ENCODE assay signal across 8 cellular contexts in the genomic region with DNA sequence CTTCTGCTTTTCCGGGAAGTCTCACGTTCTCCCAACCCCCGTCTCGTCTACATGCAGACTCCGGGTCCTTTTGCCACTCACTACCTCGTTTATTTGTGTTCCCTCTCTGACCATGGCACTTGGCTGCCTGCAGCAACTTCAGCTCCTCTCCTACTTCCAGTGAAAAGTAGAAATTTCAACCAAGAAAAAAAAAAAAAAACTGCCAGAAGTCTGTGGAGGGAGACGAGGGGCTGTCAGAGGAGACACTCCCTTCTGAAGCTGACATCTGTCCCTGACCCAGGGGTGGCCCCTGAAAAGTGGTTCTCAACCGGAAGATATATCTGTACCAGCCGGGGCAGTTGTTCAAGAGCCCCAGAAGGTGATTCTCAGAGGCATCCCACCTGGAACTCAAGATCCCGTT. TPM values are rescaled to one million over a fixed set of nuclear protein-coding genes. Genes with fewer than 3 reads are reported as not detected.
DNase-seq lines count a peak whose midpoint lies in the region; ATAC-seq and TF ChIP-seq lines count a peak whose summit lies in the region.

No MANE protein-coding gene starts in this region.

- H3K27ac ChIP-seq in PC-3 (ENCODE audit: low read length) (no peak overlapping the region), smooth muscle cell (ENCODE audit: low read depth) (no peak overlapping the region)

- H3K4me2 ChIP-seq in PC-3 (ENCODE audit: low read length), result peak overlapping the region; percentile 76
- H3K4me2 ChIP-seq in smooth muscle cell, result no peak overlapping the region

- peak overlapping the region; percentile 63 for H2AFZ ChIP-seq in PC-3 (ENCODE audit: low read length)
- no peak overlapping the region for H2AFZ ChIP-seq in smooth muscle cell (ENCODE audit: low read depth)

- BruUV-seq in PC-3 (replicated peaks; lab: Mats Ljungman, UMichigan), result no TSS peak

- H3K4me3 ChIP-seq in PC-3 (ENCODE audit: low read length) (peak overlapping the region; percentile 60), smooth muscle cell (peak overlapping the region; percentile 69)

- no peak overlapping the region for H3K27ac Mint-ChIP-seq in activated CD8-positive, alpha-beta memory T cell treated with anti-CD3 and anti-CD28 coated beads, Interleukin-2, amount 10 ng/mL, durations not matched to agents 7 days and 5 days
- H3K27ac Mint-ChIP-seq in glutamatergic neuron (ENCODE audit: unreplicated experiment), result no peak overlapping the region

- peak overlapping the region; percentile 26 for H3K4me3 Mint-ChIP-seq in activated CD8-positive, alpha-beta memory T cell treated with anti-CD3 and anti-CD28 coated beads, Interleukin-2, amount 10 ng/mL, durations not matched to agents 7 days and 5 days
- H3K4me3 Mint-ChIP-seq in glutamatergic neuron (ENCODE audit: unreplicated experiment), result peak overlapping the region; percentile 70

- 42% methylated on average over 10 of the region's 10 CpGs for WGBS in smooth muscle cell (ENCODE audit: low lambda C conversion rate)

- H3K9me3 ChIP-seq in PC-3 (ENCODE audit: low read length) (no peaks in the 10 kb centered on the region), smooth muscle cell (replicated peaks; ENCODE audit: low read depth) (no peaks in the 10 kb centered on the region)

- intact Hi-C loops in PC-3 (cut with micrococcal nuclease), result loop anchor here (1.0 kb wide), 1 partner anchor 84 kb away; no protein-coding TSS in a partner anchor

- peaks cover 9% of the 10 kb centered on the region for H3K4me1 Mint-ChIP-seq in activated CD8-positive, alpha-beta memory T cell treated with anti-CD3 and anti-CD28 coated beads, Interleukin-2, amount 10 ng/mL, durations not matched to agents 7 days and 5 days
- H3K4me1 Mint-ChIP-seq in glutamatergic neuron (ENCODE audit: low read depth, unreplicated experiment), result no peaks in the 10 kb centered on the region

- H3K27me3 Mint-ChIP-seq in activated CD8-positive, alpha-beta memory T cell treated with anti-CD3 and anti-CD28 coated beads, Interleukin-2, amount 10 ng/mL, durations not matched to agents 7 days and 5 days, result peaks cover 83% of the 10 kb centered on the region
- H3K27me3 Mint-ChIP-seq in glutamatergic neuron (ENCODE audit: unreplicated experiment), result peaks cover 12% of the 10 kb centered on the region

- H3K9ac ChIP-seq in PC-3 (ENCODE audit: low read length) (no peak overlapping the region), smooth muscle cell (ENCODE audit: low read depth) (no peak overlapping the region)

- CTCF ChIA-PET in activated CD8-positive, alpha-beta memory T cell treated with anti-CD3 and anti-CD28 coated beads, Interleukin-2, amount 10 ng/mL, durations not matched to agents 7 days and 5 days (lab: Charles Lee), result interaction anchor here (1.2 to 2.5 kb wide), 4 partner anchors 9 to 162 kb away, joined by 3 to 9 read pairs (median 6); no protein-coding TSS in a partner anchor
- CTCF ChIA-PET in PC-3 (lab: Charles Lee), result interaction anchor here (0.6 to 1.5 kb wide), 3 partner anchors 115 to 362 kb away, joined by 4 to 5 read pairs (median 4); no protein-coding TSS in a partner anchor

- H3K4me1 ChIP-seq in PC-3 (ENCODE audit: insufficient read depth, low read length) (peaks cover 8% of the 10 kb centered on the region; the same call in 1 of the 2 replicates), smooth muscle cell (ENCODE audit: low read depth) (peaks cover 9% of the 10 kb centered on the region)

- H3K9me3 Mint-ChIP-seq in activated CD8-positive, alpha-beta memory T cell treated with anti-CD3 and anti-CD28 coated beads, Interleukin-2, amount 10 ng/mL, durations not matched to agents 7 days and 5 days (ENCODE audit: low read depth), result peaks cover 2% of the 10 kb centered on the region
- H3K9me3 Mint-ChIP-seq in glutamatergic neuron (ENCODE audit: unreplicated experiment), result peaks cover 3% of the 10 kb centered on the region

- TF ChIP-seq CTCF in PC-3 (conservative IDR thresholded peaks at IDR 0.05; ENCODE audit: low read depth, low read length) (no peak), glutamatergic neuron (IDR thresholded peaks at IDR 0.05; ENCODE audit: partially characterized antibody, unreplicated experiment) (no peak), smooth muscle cell (IDR thresholded peaks at IDR 0.05; ENCODE audit: borderline replicate concordance, insufficient read depth, poor library complexity, severe bottlenecking) (no peak), GM13976 (IDR thresholded peaks at IDR 0.05; ENCODE audit: borderline replicate concordance, control extremely low read depth, extremely low read depth, insufficient read depth, missing control alignments) (no peak)

- H4K20me1 ChIP-seq in PC-3 (ENCODE audit: low read length) (no peaks in the 10 kb centered on the region), smooth muscle cell (ENCODE audit: low read depth) (no peaks in the 10 kb centered on the region)

- H3K36me3 Mint-ChIP-seq in activated CD8-positive, alpha-beta memory T cell treated with anti-CD3 and anti-CD28 coated beads, Interleukin-2, amount 10 ng/mL, durations not matched to agents 7 days and 5 days, result no peaks in the 10 kb centered on the region
- peaks cover 10% of the 10 kb centered on the region for H3K36me3 Mint-ChIP-seq in glutamatergic neuron (ENCODE audit: unreplicated experiment)

- H3K36me3 ChIP-seq in PC-3 (ENCODE audit: low read depth, low read length) (no peaks in the 10 kb centered on the region), smooth muscle cell (ENCODE audit: low read depth) (no peaks in the 10 kb centered on the region)

- in situ Hi-C loops in GM13976 (cut with MboI; ENCODE audit: low sequenced_read_pairs, unreplicated experiment), result no loop called here

- no peak for DNase-seq in activated CD8-positive, alpha-beta memory T cell treated with anti-CD3 and anti-CD28 coated beads, Interleukin-2, amount 10 ng/mL, durations not matched to agents 7 days and 5 days
- no peak for DNase-seq in activated CD8-positive, alpha-beta memory T cell treated with anti-CD3 and anti-CD28 coated beads, Interleukin-2, amount 50 U/mL, for 4 hours
- DNase-seq in PC-3, result no peak
- DNase-seq in glutamatergic neuron, result no peak
- DNase-seq in smooth muscle cell (lab: John Stamatoyannopoulos, UW; ENCODE audit: unreplicated experiment), result no peak
- no peak for DNase-seq in central memory CD4-positive, alpha-beta T cell
- no peak for DNase-seq in GM13976 (ENCODE audit: low spot score)

- H3K79me2 ChIP-seq in PC-3 (ENCODE audit: low read length) (peaks cover 30% of the 10 kb centered on the region), smooth muscle cell (ENCODE audit: low read depth) (no peaks in the 10 kb centered on the region)

- ATAC-seq in activated CD8-positive, alpha-beta memory T cell treated with anti-CD3 and anti-CD28 coated beads, Interleukin-2, amount 10 ng/mL, durations not matched to agents 7 days and 5 days, result no peak
- ATAC-seq in PC-3 (no peak; the same call in 1 of the 2 replicates), HG03439 (IDR thresholded peaks at IDR 0.05; ENCODE audit: unreplicated experiment) (no peak)

- H3F3A ChIP-seq in PC-3 (ENCODE audit: low read length, unreplicated experiment) (no peaks in the 10 kb centered on the region), smooth muscle cell (ENCODE audit: low read depth) (no peaks in the 10 kb centered on the region)

- H3K27me3 ChIP-seq in PC-3 (ENCODE audit: low read length) (no peaks in the 10 kb centered on the region), smooth muscle cell (ENCODE audit: low read depth) (peaks cover 69% of the 10 kb centered on the region)

- POLR2A ChIA-PET in PC-3 (lab: Charles Lee; ENCODE audit: unreplicated experiment), result interaction anchor here (1.0 to 1.2 kb wide), 2 partner anchors 96 to 114 kb away, joined by 6 read pairs; no protein-coding TSS in a partner anchor

- no peaks in the 10 kb centered on the region for H3K9me2 ChIP-seq in PC-3 (replicated peaks; ENCODE audit: low read length)

RNA-seq across cellular contexts. Expression of a gene that starts 0.7 kb away (rescaled TPM):
- total RNA-seq in activated CD8-positive, alpha-beta memory T cell treated with anti-CD3 and anti-CD28 coated beads, Interleukin-2, amount 10 ng/mL, durations not matched to agents 7 days and 5 days, result under 1 TPM in 1 of 2 experiments, not detected in 1; 0.02 TPM
- total RNA-seq in PC-3 (2014; rRNA removed), result 10.4 and 10.7 TPM in 2 replicates
- 2.7 TPM for total RNA-seq in glutamatergic neuron (ENCODE audit: unreplicated experiment)
- total RNA-seq in smooth muscle cell, result 11.2 and 25.3 TPM in 2 replicates
- 1.7 and 8.2 TPM in 2 replicates for polyA plus RNA-seq in smooth muscle cell
